Comparison of ENCODE assay signal across 10 cellular contexts in genomic region chr10:10209152-10209551, GRCh38.
DNase-seq lines count a peak whose midpoint lies in the region; ATAC-seq and TF ChIP-seq lines count a peak whose summit lies in the region.
"Had no signal": no experiment of that assay in that cellular context is flagged by ENCODE, and none has a peak within 500 bp of the region (broad histone marks: within the 10 kb centered on the region; RNA-seq: fewer than 3 reads in every experiment).

No MANE protein-coding gene starts in this region.

- peaks cover 7% of the 10 kb centered on the region for H3K27me3 Mint-ChIP-seq in activated CD4-positive, alpha-beta T cell treated with anti-CD3 and anti-CD28 coated beads for 36 hours
- no peaks in the 10 kb centered on the region for H3K27me3 Mint-ChIP-seq in stimulated activated memory B cell treated with anti-CD40 and anti-IgM and Interleukin-4, amounts not matched to agents 10 μg/mL and 1 μg/mL and 100 μg/mL, for 72 hours

- no peak for TF ChIP-seq CTCF in fibroblast of the aortic adventitia (IDR thresholded peaks at IDR 0.05; ENCODE audit: insufficient read depth, low read length)

- DNase-seq in NCI-H446 (lab: John Stamatoyannopoulos, UW) (peak; percentile 6 to 38), fibroblast of the aortic adventitia (ENCODE audit: low read depth) (peak; percentile 4), putamen (ENCODE audit: low spot score) (peak; percentile 33), NCI-H2196 (lab: John Stamatoyannopoulos, UW; ENCODE audit: unreplicated experiment) (no peak), NCI-H2081 (lab: John Stamatoyannopoulos, UW) (no peak)
- DNase-seq in activated CD4-positive, alpha-beta T cell treated with anti-CD3 and anti-CD28 coated beads for 36 hours, result no peak
- DNase-seq: activated T-cell treated with anti-CD3 and anti-CD28 coated beads, Interleukin-2, amount 50 U/mL, for 4 hours; MM.1S had no signal

- H3K27ac Mint-ChIP-seq in activated CD4-positive, alpha-beta T cell treated with anti-CD3 and anti-CD28 coated beads for 36 hours, result no peak overlapping the region
- H3K27ac Mint-ChIP-seq in stimulated activated memory B cell treated with anti-CD40 and anti-IgM and Interleukin-4, amounts not matched to agents 10 μg/mL and 1 μg/mL and 100 μg/mL, for 72 hours, result no peak overlapping the region

- H3K4me3 Mint-ChIP-seq in activated CD4-positive, alpha-beta T cell treated with anti-CD3 and anti-CD28 coated beads for 36 hours, result no peak overlapping the region
- no peak overlapping the region for H3K4me3 Mint-ChIP-seq in stimulated activated memory B cell treated with anti-CD40 and anti-IgM and Interleukin-4, amounts not matched to agents 10 μg/mL and 1 μg/mL and 100 μg/mL, for 72 hours
- H3K4me3 Mint-ChIP-seq: activated T-cell treated with anti-CD3 and anti-CD28 coated beads, Interleukin-2, amount 50 U/mL, for 4 hours had no signal

- no peaks in the 10 kb centered on the region for H3K36me3 Mint-ChIP-seq in activated CD4-positive, alpha-beta T cell treated with anti-CD3 and anti-CD28 coated beads for 36 hours (ENCODE audit: low read depth)
- no peaks in the 10 kb centered on the region for H3K36me3 Mint-ChIP-seq in stimulated activated memory B cell treated with anti-CD40 and anti-IgM and Interleukin-4, amounts not matched to agents 10 μg/mL and 1 μg/mL and 100 μg/mL, for 72 hours

- peaks cover 6% of the 10 kb centered on the region for H3K9me3 Mint-ChIP-seq in activated CD4-positive, alpha-beta T cell treated with anti-CD3 and anti-CD28 coated beads for 36 hours (ENCODE audit: low read depth)
- H3K9me3 Mint-ChIP-seq in stimulated activated memory B cell treated with anti-CD40 and anti-IgM and Interleukin-4, amounts not matched to agents 10 μg/mL and 1 μg/mL and 100 μg/mL, for 72 hours, result no peaks in the 10 kb centered on the region

- POLR2A ChIA-PET in activated CD4-positive, alpha-beta T cell treated with anti-CD3 and anti-CD28 coated beads for 36 hours (lab: Charles Lee), result no interaction called here

- no peaks in the 10 kb centered on the region for H3K4me1 Mint-ChIP-seq in activated CD4-positive, alpha-beta T cell treated with anti-CD3 and anti-CD28 coated beads for 36 hours
- peaks cover 7% of the 10 kb centered on the region for H3K4me1 Mint-ChIP-seq in stimulated activated memory B cell treated with anti-CD40 and anti-IgM and Interleukin-4, amounts not matched to agents 10 μg/mL and 1 μg/mL and 100 μg/mL, for 72 hours

- CTCF ChIA-PET in activated CD4-positive, alpha-beta T cell treated with anti-CD3 and anti-CD28 coated beads for 36 hours (lab: Charles Lee), result no interaction called here

- no peak overlapping the region for H3K4me3 ChIP-seq in fibroblast of the aortic adventitia (ENCODE audit: low read depth, low read length)

- intact Hi-C loops in activated CD4-positive, alpha-beta T cell treated with anti-CD3 and anti-CD28 coated beads for 36 hours (cut with DNase I, micrococcal nuclease), result no loop called here

- ATAC-seq in GM19397 (IDR thresholded peaks at IDR 0.05; ENCODE audit: unreplicated experiment), result peak; percentile 92
- ATAC-seq in activated CD4-positive, alpha-beta T cell treated with anti-CD3 and anti-CD28 coated beads for 36 hours, result no peak
- no peak for ATAC-seq in stimulated activated memory B cell treated with anti-CD40 and anti-IgM and Interleukin-4, amounts not matched to agents 10 μg/mL and 1 μg/mL and 100 μg/mL, for 72 hours
- ATAC-seq: activated T-cell treated with anti-CD3 and anti-CD28 coated beads, Interleukin-2, amount 50 U/mL, for 4 hours had no signal

Comparison
In these comparisons a context has a peak if more than half of its experiments do, and no peak if none do; other contexts are left out.
1. DNase-seq: peak in NCI-H446 (2 of 2), fibroblast of the aortic adventitia (single experiment) and putamen (single experiment); none in activated CD4-positive, alpha-beta T cell treated with anti-CD3 and anti-CD28 coated beads for 36 hours (single experiment), NCI-H2196 (single experiment) and NCI-H2081 (0 of 2).